Comparison of ENCODE assay signal across 1 cellular context in the genomic region with DNA sequence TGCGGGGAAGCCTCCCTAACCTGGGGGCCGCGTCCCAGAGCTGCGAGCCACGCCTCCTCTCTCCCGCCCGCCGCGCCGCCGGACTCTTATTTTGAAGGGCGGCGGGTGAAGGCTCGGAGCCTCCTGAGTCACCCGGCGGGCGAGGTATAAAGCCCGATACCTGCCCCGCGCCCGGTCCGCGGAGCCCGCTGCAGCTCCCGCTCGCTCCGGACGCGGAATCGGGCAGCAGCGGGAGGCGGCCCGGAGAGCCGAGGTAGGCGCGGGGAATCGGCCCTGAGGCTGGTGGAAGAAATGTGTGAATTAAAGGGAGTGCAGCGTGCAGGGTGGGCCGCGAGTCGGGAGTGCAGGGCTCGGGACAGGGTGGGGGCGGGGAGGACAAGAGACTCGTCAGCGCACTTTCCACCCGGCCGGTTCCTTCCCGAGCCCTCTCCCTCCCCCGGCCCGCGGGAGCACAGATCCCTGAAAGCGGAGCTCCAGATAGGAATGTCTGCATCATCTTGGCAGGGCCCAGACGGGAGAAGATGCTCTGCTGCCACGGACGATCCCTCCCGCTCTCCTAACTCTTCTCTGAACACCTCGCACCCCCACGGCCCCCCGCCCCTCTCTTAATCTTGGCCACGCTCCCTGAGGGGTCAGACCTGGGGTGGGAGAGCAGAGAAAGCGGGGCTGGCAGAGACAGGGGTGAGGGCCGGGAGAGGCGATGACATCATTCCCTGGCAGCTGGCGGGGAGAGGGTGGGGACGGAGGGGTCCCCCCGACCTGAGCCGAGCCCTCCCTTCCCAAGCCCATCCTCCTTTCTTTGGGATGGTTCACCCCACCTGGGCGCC.
TF ChIP-seq lines count a peak whose summit lies in the region.

No MANE protein-coding gene starts in this region.

TF ChIP-seq in HEK293, 187 proteins besides CTCF, POLR2A, EP300 and RAD21 (continued from another document and continues in another):
- TF ChIP-seq, protein P1, sequence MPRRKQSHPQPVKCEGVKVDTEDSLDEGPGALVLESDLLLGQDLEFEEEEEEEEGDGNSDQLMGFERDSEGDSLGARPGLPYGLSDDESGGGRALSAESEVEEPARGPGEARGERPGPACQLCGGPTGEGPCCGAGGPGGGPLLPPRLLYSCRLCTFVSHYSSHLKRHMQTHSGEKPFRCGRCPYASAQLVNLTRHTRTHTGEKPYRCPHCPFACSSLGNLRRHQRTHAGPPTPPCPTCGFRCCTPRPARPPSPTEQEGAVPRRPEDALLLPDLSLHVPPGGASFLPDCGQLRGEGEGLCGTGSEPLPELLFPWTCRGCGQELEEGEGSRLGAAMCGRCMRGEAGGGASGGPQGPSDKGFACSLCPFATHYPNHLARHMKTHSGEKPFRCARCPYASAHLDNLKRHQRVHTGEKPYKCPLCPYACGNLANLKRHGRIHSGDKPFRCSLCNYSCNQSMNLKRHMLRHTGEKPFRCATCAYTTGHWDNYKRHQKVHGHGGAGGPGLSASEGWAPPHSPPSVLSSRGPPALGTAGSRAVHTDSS (tag by site-specific recombination; IDR thresholded peaks at IDR 0.05) = no peak
- peak; percentile 78 for TF ChIP-seq ZBTB17 (tag by site-specific recombination; IDR thresholded peaks at IDR 0.05)
- TF ChIP-seq, protein P2, sequence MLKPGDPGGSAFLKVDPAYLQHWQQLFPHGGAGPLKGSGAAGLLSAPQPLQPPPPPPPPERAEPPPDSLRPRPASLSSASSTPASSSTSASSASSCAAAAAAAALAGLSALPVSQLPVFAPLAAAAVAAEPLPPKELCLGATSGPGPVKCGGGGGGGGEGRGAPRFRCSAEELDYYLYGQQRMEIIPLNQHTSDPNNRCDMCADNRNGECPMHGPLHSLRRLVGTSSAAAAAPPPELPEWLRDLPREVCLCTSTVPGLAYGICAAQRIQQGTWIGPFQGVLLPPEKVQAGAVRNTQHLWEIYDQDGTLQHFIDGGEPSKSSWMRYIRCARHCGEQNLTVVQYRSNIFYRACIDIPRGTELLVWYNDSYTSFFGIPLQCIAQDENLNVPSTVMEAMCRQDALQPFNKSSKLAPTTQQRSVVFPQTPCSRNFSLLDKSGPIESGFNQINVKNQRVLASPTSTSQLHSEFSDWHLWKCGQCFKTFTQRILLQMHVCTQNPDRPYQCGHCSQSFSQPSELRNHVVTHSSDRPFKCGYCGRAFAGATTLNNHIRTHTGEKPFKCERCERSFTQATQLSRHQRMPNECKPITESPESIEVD (tag by site-specific recombination; IDR thresholded peaks at IDR 0.05) = no peak
- TF ChIP-seq ZNF404 (tag by site-specific recombination; IDR thresholded peaks at IDR 0.05) = no peak
- TF ChIP-seq, protein P3, sequence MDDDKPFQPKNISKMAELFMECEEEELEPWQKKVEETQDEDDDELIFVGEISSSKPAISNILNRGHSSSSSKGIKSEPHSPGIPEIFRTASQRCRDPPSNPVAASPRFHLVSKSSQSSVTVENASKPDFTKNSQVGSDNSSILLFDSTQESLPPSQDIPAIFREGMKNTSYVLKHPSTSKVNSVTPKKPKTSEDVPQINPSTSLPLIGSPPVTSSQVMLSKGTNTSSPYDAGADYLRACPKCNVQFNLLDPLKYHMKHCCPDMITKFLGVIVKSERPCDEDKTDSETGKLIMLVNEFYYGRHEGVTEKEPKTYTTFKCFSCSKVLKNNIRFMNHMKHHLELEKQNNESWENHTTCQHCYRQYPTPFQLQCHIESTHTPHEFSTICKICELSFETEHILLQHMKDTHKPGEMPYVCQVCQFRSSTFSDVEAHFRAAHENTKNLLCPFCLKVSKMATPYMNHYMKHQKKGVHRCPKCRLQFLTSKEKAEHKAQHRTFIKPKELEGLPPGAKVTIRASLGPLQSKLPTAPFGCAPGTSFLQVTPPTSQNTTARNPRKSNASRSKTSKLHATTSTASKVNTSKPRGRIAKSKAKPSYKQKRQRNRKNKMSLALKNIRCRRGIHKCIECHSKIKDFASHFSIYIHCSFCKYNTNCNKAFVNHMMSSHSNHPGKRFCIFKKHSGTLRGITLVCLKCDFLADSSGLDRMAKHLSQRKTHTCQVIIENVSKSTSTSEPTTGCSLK (tag by site-specific recombination; IDR thresholded peaks at IDR 0.05) = no peak
- no peak for TF ChIP-seq ZNF426 (tag by site-specific recombination; IDR thresholded peaks at IDR 0.05)
- TF ChIP-seq, protein P4, sequence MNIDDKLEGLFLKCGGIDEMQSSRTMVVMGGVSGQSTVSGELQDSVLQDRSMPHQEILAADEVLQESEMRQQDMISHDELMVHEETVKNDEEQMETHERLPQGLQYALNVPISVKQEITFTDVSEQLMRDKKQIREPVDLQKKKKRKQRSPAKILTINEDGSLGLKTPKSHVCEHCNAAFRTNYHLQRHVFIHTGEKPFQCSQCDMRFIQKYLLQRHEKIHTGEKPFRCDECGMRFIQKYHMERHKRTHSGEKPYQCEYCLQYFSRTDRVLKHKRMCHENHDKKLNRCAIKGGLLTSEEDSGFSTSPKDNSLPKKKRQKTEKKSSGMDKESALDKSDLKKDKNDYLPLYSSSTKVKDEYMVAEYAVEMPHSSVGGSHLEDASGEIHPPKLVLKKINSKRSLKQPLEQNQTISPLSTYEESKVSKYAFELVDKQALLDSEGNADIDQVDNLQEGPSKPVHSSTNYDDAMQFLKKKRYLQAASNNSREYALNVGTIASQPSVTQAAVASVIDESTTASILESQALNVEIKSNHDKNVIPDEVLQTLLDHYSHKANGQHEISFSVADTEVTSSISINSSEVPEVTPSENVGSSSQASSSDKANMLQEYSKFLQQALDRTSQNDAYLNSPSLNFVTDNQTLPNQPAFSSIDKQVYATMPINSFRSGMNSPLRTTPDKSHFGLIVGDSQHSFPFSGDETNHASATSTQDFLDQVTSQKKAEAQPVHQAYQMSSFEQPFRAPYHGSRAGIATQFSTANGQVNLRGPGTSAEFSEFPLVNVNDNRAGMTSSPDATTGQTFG (tag by site-specific recombination; IDR thresholded peaks at IDR 0.05; ENCODE audit: borderline replicate concordance) = no peak
- TF ChIP-seq KLF9 (tag by site-specific recombination; IDR thresholded peaks at IDR 0.05; ENCODE audit: low read depth) = peak; percentile 86
- TF ChIP-seq ZNF416 (tag by site-specific recombination; IDR thresholded peaks at IDR 0.05) = no peak
- TF ChIP-seq, protein P5, sequence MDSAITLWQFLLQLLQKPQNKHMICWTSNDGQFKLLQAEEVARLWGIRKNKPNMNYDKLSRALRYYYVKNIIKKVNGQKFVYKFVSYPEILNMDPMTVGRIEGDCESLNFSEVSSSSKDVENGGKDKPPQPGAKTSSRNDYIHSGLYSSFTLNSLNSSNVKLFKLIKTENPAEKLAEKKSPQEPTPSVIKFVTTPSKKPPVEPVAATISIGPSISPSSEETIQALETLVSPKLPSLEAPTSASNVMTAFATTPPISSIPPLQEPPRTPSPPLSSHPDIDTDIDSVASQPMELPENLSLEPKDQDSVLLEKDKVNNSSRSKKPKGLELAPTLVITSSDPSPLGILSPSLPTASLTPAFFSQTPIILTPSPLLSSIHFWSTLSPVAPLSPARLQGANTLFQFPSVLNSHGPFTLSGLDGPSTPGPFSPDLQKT (IDR thresholded peaks at IDR 0.05; ENCODE audit: borderline replicate concordance, low read depth, low read length) = no peak
- TF ChIP-seq, protein P6, sequence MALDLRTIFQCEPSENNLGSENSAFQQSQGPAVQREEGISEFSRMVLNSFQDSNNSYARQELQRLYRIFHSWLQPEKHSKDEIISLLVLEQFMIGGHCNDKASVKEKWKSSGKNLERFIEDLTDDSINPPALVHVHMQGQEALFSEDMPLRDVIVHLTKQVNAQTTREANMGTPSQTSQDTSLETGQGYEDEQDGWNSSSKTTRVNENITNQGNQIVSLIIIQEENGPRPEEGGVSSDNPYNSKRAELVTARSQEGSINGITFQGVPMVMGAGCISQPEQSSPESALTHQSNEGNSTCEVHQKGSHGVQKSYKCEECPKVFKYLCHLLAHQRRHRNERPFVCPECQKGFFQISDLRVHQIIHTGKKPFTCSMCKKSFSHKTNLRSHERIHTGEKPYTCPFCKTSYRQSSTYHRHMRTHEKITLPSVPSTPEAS (tag by site-specific recombination; IDR thresholded peaks at IDR 0.05) = no peak
- no peak for TF ChIP-seq HOXA7 (CRISPR knock-in tag; IDR thresholded peaks at IDR 0.05; ENCODE audit: borderline replicate concordance)
- TF ChIP-seq ZNF626 (tag by site-specific recombination; IDR thresholded peaks at IDR 0.05) = no peak
- 0 out of 2 replicates have a peak, but pooled peaks have one; percentile 31 for TF ChIP-seq EGR2 (tag by site-specific recombination; IDR thresholded peaks at IDR 0.05; ENCODE audit: low read depth)
- TF ChIP-seq SP2 (tag by site-specific recombination; IDR thresholded peaks at IDR 0.05) = peak; percentile 43
- no peak for TF ChIP-seq REPIN1 (tag by site-specific recombination; IDR thresholded peaks at IDR 0.05; ENCODE audit: low read depth)
- TF ChIP-seq ZNF660 (tag by site-specific recombination; IDR thresholded peaks at IDR 0.05) = peak; percentile 39
- no peak for TF ChIP-seq ZNF354C (tag by site-specific recombination; IDR thresholded peaks at IDR 0.05; ENCODE audit: borderline replicate concordance, low read depth)
- TF ChIP-seq ZNF548 (tag by site-specific recombination; IDR thresholded peaks at IDR 0.05) = no peak
- TF ChIP-seq ZNF132 (tag by site-specific recombination; IDR thresholded peaks at IDR 0.05; ENCODE audit: borderline replicate concordance) = no peak
- TF ChIP-seq KLF8 (tag by site-specific recombination; IDR thresholded peaks at IDR 0.05) = peak; percentile 49; the same call in 1 of the 2 replicates
- no peak for TF ChIP-seq ZNF521 (tag by site-specific recombination; IDR thresholded peaks at IDR 0.05)
- no peak for TF ChIP-seq ZNF175 (tag by site-specific recombination; IDR thresholded peaks at IDR 0.05)
- TF ChIP-seq, protein P7, sequence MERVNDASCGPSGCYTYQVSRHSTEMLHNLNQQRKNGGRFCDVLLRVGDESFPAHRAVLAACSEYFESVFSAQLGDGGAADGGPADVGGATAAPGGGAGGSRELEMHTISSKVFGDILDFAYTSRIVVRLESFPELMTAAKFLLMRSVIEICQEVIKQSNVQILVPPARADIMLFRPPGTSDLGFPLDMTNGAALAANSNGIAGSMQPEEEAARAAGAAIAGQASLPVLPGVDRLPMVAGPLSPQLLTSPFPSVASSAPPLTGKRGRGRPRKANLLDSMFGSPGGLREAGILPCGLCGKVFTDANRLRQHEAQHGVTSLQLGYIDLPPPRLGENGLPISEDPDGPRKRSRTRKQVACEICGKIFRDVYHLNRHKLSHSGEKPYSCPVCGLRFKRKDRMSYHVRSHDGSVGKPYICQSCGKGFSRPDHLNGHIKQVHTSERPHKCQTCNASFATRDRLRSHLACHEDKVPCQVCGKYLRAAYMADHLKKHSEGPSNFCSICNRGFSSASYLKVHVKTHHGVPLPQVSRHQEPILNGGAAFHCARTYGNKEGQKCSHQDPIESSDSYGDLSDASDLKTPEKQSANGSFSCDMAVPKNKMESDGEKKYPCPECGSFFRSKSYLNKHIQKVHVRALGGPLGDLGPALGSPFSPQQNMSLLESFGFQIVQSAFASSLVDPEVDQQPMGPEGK (tag by site-specific recombination; IDR thresholded peaks at IDR 0.05) = peak; percentile 87
- TF ChIP-seq, protein P8, sequence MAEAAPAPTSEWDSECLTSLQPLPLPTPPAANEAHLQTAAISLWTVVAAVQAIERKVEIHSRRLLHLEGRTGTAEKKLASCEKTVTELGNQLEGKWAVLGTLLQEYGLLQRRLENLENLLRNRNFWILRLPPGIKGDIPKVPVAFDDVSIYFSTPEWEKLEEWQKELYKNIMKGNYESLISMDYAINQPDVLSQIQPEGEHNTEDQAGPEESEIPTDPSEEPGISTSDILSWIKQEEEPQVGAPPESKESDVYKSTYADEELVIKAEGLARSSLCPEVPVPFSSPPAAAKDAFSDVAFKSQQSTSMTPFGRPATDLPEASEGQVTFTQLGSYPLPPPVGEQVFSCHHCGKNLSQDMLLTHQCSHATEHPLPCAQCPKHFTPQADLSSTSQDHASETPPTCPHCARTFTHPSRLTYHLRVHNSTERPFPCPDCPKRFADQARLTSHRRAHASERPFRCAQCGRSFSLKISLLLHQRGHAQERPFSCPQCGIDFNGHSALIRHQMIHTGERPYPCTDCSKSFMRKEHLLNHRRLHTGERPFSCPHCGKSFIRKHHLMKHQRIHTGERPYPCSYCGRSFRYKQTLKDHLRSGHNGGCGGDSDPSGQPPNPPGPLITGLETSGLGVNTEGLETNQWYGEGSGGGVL (tag by site-specific recombination; IDR thresholded peaks at IDR 0.05) = peak; percentile 90
- no peak for TF ChIP-seq ZNF623 (tag by site-specific recombination; IDR thresholded peaks at IDR 0.05)
- TF ChIP-seq, protein P9, sequence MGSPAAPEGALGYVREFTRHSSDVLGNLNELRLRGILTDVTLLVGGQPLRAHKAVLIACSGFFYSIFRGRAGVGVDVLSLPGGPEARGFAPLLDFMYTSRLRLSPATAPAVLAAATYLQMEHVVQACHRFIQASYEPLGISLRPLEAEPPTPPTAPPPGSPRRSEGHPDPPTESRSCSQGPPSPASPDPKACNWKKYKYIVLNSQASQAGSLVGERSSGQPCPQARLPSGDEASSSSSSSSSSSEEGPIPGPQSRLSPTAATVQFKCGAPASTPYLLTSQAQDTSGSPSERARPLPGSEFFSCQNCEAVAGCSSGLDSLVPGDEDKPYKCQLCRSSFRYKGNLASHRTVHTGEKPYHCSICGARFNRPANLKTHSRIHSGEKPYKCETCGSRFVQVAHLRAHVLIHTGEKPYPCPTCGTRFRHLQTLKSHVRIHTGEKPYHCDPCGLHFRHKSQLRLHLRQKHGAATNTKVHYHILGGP (tag by site-specific recombination; IDR thresholded peaks at IDR 0.05) = no peak
- TF ChIP-seq MZF1 (tag by site-specific recombination; IDR thresholded peaks at IDR 0.05; ENCODE audit: borderline replicate concordance) = no peak
- TF ChIP-seq ZNF133 (tag by site-specific recombination; IDR thresholded peaks at IDR 0.05) = no peak
- no peak for TF ChIP-seq BCL11B (tag by site-specific recombination; IDR thresholded peaks at IDR 0.05; ENCODE audit: low read depth)
- TF ChIP-seq ZFP41 (tag by site-specific recombination; IDR thresholded peaks at IDR 0.05; ENCODE audit: borderline replicate concordance) = no peak
- no peak for TF ChIP-seq ZBTB21 (tag by site-specific recombination; IDR thresholded peaks at IDR 0.05)
- no peak for TF ChIP-seq ZNF549 (tag by site-specific recombination; IDR thresholded peaks at IDR 0.05)
- TF ChIP-seq, protein P10, sequence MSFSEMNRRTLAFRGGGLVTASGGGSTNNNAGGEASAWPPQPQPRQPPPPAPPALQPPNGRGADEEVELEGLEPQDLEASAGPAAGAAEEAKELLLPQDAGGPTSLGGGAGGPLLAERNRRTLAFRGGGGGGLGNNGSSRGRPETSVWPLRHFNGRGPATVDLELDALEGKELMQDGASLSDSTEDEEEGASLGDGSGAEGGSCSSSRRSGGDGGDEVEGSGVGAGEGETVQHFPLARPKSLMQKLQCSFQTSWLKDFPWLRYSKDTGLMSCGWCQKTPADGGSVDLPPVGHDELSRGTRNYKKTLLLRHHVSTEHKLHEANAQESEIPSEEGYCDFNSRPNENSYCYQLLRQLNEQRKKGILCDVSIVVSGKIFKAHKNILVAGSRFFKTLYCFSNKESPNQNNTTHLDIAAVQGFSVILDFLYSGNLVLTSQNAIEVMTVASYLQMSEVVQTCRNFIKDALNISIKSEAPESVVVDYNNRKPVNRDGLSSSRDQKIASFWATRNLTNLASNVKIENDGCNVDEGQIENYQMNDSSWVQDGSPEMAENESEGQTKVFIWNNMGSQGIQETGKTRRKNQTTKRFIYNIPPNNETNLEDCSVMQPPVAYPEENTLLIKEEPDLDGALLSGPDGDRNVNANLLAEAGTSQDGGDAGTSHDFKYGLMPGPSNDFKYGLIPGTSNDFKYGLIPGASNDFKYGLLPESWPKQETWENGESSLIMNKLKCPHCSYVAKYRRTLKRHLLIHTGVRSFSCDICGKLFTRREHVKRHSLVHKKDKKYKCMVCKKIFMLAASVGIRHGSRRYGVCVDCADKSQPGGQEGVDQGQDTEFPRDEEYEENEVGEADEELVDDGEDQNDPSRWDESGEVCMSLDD (tag by site-specific recombination; IDR thresholded peaks at IDR 0.05) = peak; percentile 61; the same call in 1 of the 2 replicates
- TF ChIP-seq ZNF585B (tag by site-specific recombination; IDR thresholded peaks at IDR 0.05) = no peak
- TF ChIP-seq FEZF1 (tag by site-specific recombination; IDR thresholded peaks at IDR 0.05) = no peak
- TF ChIP-seq ZSCAN30 (tag by site-specific recombination; IDR thresholded peaks at IDR 0.05) = peak; percentile 84
